Comparison of ENCODE assay signal across 15 cellular contexts in the genomic region with DNA sequence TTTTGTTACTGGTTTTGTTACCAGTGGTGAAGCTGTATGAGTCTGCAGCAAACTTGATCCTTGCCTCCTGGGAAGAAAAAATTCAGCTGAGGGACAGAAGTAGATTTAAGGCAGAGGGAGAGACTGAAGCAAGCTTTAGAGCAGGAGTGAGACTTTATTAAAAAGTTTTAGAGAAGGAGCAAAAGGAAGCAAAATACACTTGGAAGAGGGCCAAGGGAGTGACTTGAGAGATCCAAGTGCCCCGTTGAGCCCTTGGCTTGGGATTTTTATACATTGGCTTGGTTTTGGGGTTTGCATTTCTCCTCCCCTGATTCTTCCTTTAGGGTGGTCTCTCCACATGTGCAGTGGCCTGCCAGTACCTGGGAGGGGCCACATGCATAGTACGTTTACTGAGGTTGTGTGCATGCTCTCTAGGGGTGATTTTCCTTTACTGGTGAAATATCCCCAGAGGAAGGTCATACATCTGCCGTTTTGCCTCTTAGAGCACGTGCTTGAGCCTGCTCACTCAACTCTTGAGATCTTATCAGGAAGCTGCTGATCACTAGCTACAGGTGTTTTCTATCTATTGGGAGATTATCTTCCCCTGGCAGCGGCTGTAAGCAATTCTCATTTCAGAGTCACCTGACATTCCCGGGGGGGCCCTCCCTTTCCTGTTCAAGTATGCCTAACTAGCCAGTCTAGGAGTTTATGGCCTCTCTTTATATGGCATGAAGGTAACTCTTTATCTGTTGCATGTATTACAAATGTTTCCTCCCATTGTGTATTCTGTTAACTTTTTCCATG. TPM values are rescaled to one million over a fixed set of nuclear protein-coding genes. Genes with fewer than 3 reads are reported as not detected.
DNase-seq lines count a peak whose midpoint lies in the region; ATAC-seq, FAIRE-seq and TF ChIP-seq lines count a peak whose summit lies in the region.
"Had no signal": no experiment of that assay in that cellular context is flagged by ENCODE, and none has a peak within 500 bp of the region (broad histone marks: within the 10 kb centered on the region; RNA-seq: fewer than 3 reads in every experiment).

No MANE protein-coding gene starts in this region.

- no peak for FAIRE-seq in urothelium cell line (lab: Jason Lieb, UNC)
- FAIRE-seq: islet of Langerhans had no signal

- no peak for TF ChIP-seq CTCF in nephron progenitor cell (IDR thresholded peaks at IDR 0.05)

- peaks cover 44% of the 10 kb centered on the region for H3K4me1 Mint-ChIP-seq in activated CD4-positive, alpha-beta T cell treated with anti-CD3 and anti-CD28 coated beads, Interleukin-2, amount 10 ng/mL, durations not matched to agents 24 days and 14 days
- H3K4me1 Mint-ChIP-seq in activated CD4-positive, alpha-beta T cell treated with anti-CD3 and anti-CD28 coated beads for 36 hours = peaks cover 57% of the 10 kb centered on the region
- H3K4me1 Mint-ChIP-seq in activated CD8-positive, alpha-beta T cell treated with anti-CD3 and anti-CD28 coated beads, Interleukin-2, amount 10 ng/mL, durations not matched to agents 7 days and 5 days (ENCODE audit: low read depth) = peaks cover 64% of the 10 kb centered on the region
- H3K4me1 Mint-ChIP-seq in nephron progenitor cell = peaks cover 28% of the 10 kb centered on the region

- peak overlapping the region; percentile 48 for H3K27ac Mint-ChIP-seq in activated CD4-positive, alpha-beta T cell treated with anti-CD3 and anti-CD28 coated beads, Interleukin-2, amount 10 ng/mL, durations not matched to agents 24 days and 14 days
- H3K27ac Mint-ChIP-seq in activated CD4-positive, alpha-beta T cell treated with anti-CD3 and anti-CD28 coated beads for 36 hours = no peak overlapping the region
- H3K27ac Mint-ChIP-seq in activated CD8-positive, alpha-beta T cell treated with anti-CD3 and anti-CD28 coated beads, Interleukin-2, amount 10 ng/mL, durations not matched to agents 7 days and 5 days = peak overlapping the region; percentile 17
- H3K27ac Mint-ChIP-seq in nephron progenitor cell = peak overlapping the region; percentile 31
- H3K27ac Mint-ChIP-seq: activated naive CD8-positive, alpha-beta T cell had no signal

- ATAC-seq in activated CD4-positive, alpha-beta T cell treated with anti-CD3 and anti-CD28 coated beads for 36 hours = no peak
- no peak for ATAC-seq in activated CD8-positive, alpha-beta T cell treated with anti-CD3 and anti-CD28 coated beads, Interleukin-2, amount 10 ng/mL, durations not matched to agents 7 days and 5 days
- ATAC-seq in GM18502 (IDR thresholded peaks at IDR 0.05; ENCODE audit: poor library complexity, unreplicated experiment) = no peak
- ATAC-seq in GM19023 (IDR thresholded peaks at IDR 0.05; ENCODE audit: unreplicated experiment) = no peak
- ATAC-seq: SK-N-SH treated with all-trans-retinoic acid at 6 μM for 48 hours had no signal

- CTCF ChIA-PET in activated CD4-positive, alpha-beta T cell treated with anti-CD3 and anti-CD28 coated beads for 36 hours (lab: Charles Lee) = interaction anchor here (0.7 to 1.2 kb wide), 4 partner anchors 9 to 162 kb away, joined by 3 to 4 read pairs (median 4); no protein-coding TSS in a partner anchor
- CTCF ChIA-PET in activated CD8-positive, alpha-beta T cell treated with anti-CD3 and anti-CD28 coated beads, Interleukin-2, amount 10 ng/mL, durations not matched to agents 7 days and 5 days (lab: Charles Lee) = interaction anchor here (0.7 to 1.5 kb wide), 7 partner anchors 11 to 70 kb away, joined by 3 to 8 read pairs (median 3); no protein-coding TSS in a partner anchor

- intact Hi-C loops in activated CD4-positive, alpha-beta T cell treated with anti-CD3 and anti-CD28 coated beads, Interleukin-2, amount 10 ng/mL, durations not matched to agents 24 days and 14 days (cut with micrococcal nuclease) = loop anchor here (10.0 kb wide), 1 partner anchor 156 kb away; no protein-coding TSS in a partner anchor
- intact Hi-C loops in activated CD4-positive, alpha-beta T cell treated with anti-CD3 and anti-CD28 coated beads for 36 hours (cut with DNase I, micrococcal nuclease) = no loop called here

- H3K27me3 Mint-ChIP-seq in activated CD4-positive, alpha-beta T cell treated with anti-CD3 and anti-CD28 coated beads, Interleukin-2, amount 10 ng/mL, durations not matched to agents 24 days and 14 days = no peaks in the 10 kb centered on the region
- no peaks in the 10 kb centered on the region for H3K27me3 Mint-ChIP-seq in activated CD4-positive, alpha-beta T cell treated with anti-CD3 and anti-CD28 coated beads for 36 hours
- H3K27me3 Mint-ChIP-seq in activated CD8-positive, alpha-beta T cell treated with anti-CD3 and anti-CD28 coated beads, Interleukin-2, amount 10 ng/mL, durations not matched to agents 7 days and 5 days (ENCODE audit: low read depth) = no peaks in the 10 kb centered on the region
- H3K27me3 Mint-ChIP-seq in nephron progenitor cell (ENCODE audit: low read depth, poor library complexity) = no peaks in the 10 kb centered on the region

- no peaks in the 10 kb centered on the region for H3K9me3 Mint-ChIP-seq in activated CD4-positive, alpha-beta T cell treated with anti-CD3 and anti-CD28 coated beads, Interleukin-2, amount 10 ng/mL, durations not matched to agents 24 days and 14 days
- no peaks in the 10 kb centered on the region for H3K9me3 Mint-ChIP-seq in activated CD4-positive, alpha-beta T cell treated with anti-CD3 and anti-CD28 coated beads for 36 hours (ENCODE audit: low read depth)
- peaks cover 7% of the 10 kb centered on the region for H3K9me3 Mint-ChIP-seq in activated CD8-positive, alpha-beta T cell treated with anti-CD3 and anti-CD28 coated beads, Interleukin-2, amount 10 ng/mL, durations not matched to agents 7 days and 5 days (ENCODE audit: insufficient read depth)
- H3K9me3 Mint-ChIP-seq in nephron progenitor cell = peaks cover 8% of the 10 kb centered on the region

- H3K36me3 Mint-ChIP-seq in activated CD4-positive, alpha-beta T cell treated with anti-CD3 and anti-CD28 coated beads, Interleukin-2, amount 10 ng/mL, durations not matched to agents 24 days and 14 days (ENCODE audit: low read depth) = peaks cover 5% of the 10 kb centered on the region
- H3K36me3 Mint-ChIP-seq in activated CD4-positive, alpha-beta T cell treated with anti-CD3 and anti-CD28 coated beads for 36 hours (ENCODE audit: low read depth) = no peaks in the 10 kb centered on the region
- H3K36me3 Mint-ChIP-seq in activated CD8-positive, alpha-beta T cell treated with anti-CD3 and anti-CD28 coated beads, Interleukin-2, amount 10 ng/mL, durations not matched to agents 7 days and 5 days (ENCODE audit: low read depth) = peaks cover 25% of the 10 kb centered on the region
- H3K36me3 Mint-ChIP-seq in nephron progenitor cell (ENCODE audit: low read depth) = no peaks in the 10 kb centered on the region

- no peak for DNase-seq in activated CD4-positive, alpha-beta T cell treated with anti-CD3 and anti-CD28 coated beads, Interleukin-2, amount 10 ng/mL, durations not matched to agents 24 days and 14 days
- DNase-seq in activated CD4-positive, alpha-beta T cell treated with anti-CD3 and anti-CD28 coated beads for 36 hours = no peak
- DNase-seq in NCI-H2029 (lab: John Stamatoyannopoulos, UW) = peak; percentile 61
- no peak for DNase-seq in activated CD8-positive, alpha-beta T cell treated with anti-CD3 and anti-CD28 coated beads, Interleukin-2, amount 10 ng/mL, durations not matched to agents 7 days and 5 days
- DNase-seq in nephron progenitor cell = no peak
- DNase-seq in urothelium cell line (ENCODE audit: low spot score) = no peak
- DNase-seq: NCI-H2107, stomach had no signal

- POLR2A ChIA-PET in activated CD4-positive, alpha-beta T cell treated with anti-CD3 and anti-CD28 coated beads for 36 hours (lab: Charles Lee) = no interaction called here
- POLR2A ChIA-PET in activated CD8-positive, alpha-beta T cell treated with anti-CD3 and anti-CD28 coated beads, Interleukin-2, amount 10 ng/mL, durations not matched to agents 7 days and 5 days (lab: Charles Lee) = no interaction called here

- no peak overlapping the region for H3K4me3 Mint-ChIP-seq in activated CD4-positive, alpha-beta T cell treated with anti-CD3 and anti-CD28 coated beads, Interleukin-2, amount 10 ng/mL, durations not matched to agents 24 days and 14 days
- no peak overlapping the region for H3K4me3 Mint-ChIP-seq in activated CD4-positive, alpha-beta T cell treated with anti-CD3 and anti-CD28 coated beads for 36 hours
- no peak overlapping the region for H3K4me3 Mint-ChIP-seq in activated CD8-positive, alpha-beta T cell treated with anti-CD3 and anti-CD28 coated beads, Interleukin-2, amount 10 ng/mL, durations not matched to agents 7 days and 5 days
- H3K4me3 Mint-ChIP-seq in nephron progenitor cell = no peak overlapping the region

RNA-seq across cellular contexts. Expression of a gene that starts 20.3 kb away (rescaled TPM):
- 54.4 and 55.9 TPM in 2 replicates for total RNA-seq in activated CD4-positive, alpha-beta T cell treated with anti-CD3 and anti-CD28 coated beads, Interleukin-2, amount 10 ng/mL, durations not matched to agents 24 days and 14 days
- total RNA-seq in activated CD4-positive, alpha-beta T cell treated with anti-CD3 and anti-CD28 coated beads for 36 hours = 1 to 10 TPM; 3.6 to 4.0 TPM
- 1 to 10 TPM; 6.2 to 6.5 TPM for total RNA-seq in activated CD8-positive, alpha-beta T cell treated with anti-CD3 and anti-CD28 coated beads, Interleukin-2, amount 10 ng/mL, durations not matched to agents 7 days and 5 days
- total RNA-seq: cardiac muscle cell, osteocyte, stomach had no signal
